In the genomic region with DNA sequence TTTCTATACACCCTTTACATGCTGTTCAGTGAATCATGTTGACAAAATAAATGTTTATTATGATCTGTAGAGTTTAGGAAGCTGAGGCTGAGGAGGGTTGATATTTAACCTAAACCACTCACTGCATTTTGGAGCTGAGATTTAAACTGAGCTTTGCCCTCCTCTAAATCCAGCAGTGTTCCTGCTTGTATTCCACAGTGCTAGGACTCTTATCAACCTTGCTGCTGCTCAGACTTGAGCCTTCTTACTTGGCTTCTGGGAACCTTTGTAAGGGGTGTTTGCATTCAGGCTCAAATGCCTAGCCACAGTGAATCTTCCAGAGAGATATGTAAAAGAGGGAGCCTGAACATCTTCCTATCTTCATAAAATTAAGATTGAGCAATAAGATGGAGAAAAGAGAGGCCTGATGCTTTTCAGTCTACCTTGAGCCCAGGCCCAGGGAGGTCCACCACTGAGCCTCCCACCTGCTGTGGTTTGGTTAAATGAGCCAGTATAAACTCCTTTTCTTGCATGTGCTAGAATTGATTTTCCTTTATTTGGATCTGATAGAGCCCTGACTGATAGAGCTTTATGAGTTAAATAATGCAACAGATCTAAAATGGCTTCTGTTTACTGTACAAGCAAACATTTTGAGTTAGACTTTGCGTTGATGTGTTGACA, we compare ENCODE assay signal across 30 cellular contexts.
"Had no signal": no experiment of that assay in that cellular context is flagged by ENCODE, and none has a peak within 500 bp of the region (broad histone marks: within the 10 kb centered on the region; RNA-seq: fewer than 3 reads in every experiment).

No MANE protein-coding gene starts in this region.

- H3K4me1 ChIP-seq: body of pancreas, gastroesophageal sphincter, pancreas, psoas muscle, right atrium auricular region had no signal

- ATAC-seq: activated CD8-positive, alpha-beta T cell treated with anti-CD3 and anti-CD28 coated beads for 36 hours; body of pancreas; effector memory CD8-positive, alpha-beta T cell; gastroesophageal sphincter; left cardiac atrium; left ventricle myocardium superior; pancreas; psoas muscle; T-helper 17 cell had no signal

- H3K4me3 Mint-ChIP-seq: activated CD4-positive, alpha-beta T cell treated with anti-CD3 and anti-CD28 coated beads, Interleukin-2, amount 10 ng/mL, durations not matched to agents 7 days and 5 days; activated CD8-positive, alpha-beta T cell treated with anti-CD3 and anti-CD28 coated beads for 36 hours; activated naive CD8-positive, alpha-beta T cell; effector memory CD8-positive, alpha-beta T cell; mesothelial cell of epicardium; naive B cell; T-helper 17 cell had no signal

- H3K9me3 ChIP-seq: body of pancreas, gastroesophageal sphincter, psoas muscle, right atrium auricular region, thoracic aorta had no signal

- H3K27me3 ChIP-seq: body of pancreas, dorsolateral prefrontal cortex, gastroesophageal sphincter, hepatocyte, pancreas, right atrium auricular region had no signal

- H3K27ac Mint-ChIP-seq: activated CD4-positive, alpha-beta T cell treated with anti-CD3 and anti-CD28 coated beads, Interleukin-2, amount 10 ng/mL, durations not matched to agents 7 days and 5 days; activated CD8-positive, alpha-beta T cell treated with anti-CD3 and anti-CD28 coated beads for 36 hours; activated naive CD8-positive, alpha-beta T cell; activated T-helper 2 cell treated with anti-CD3 and anti-CD28 coated beads, Interferon-gamma antibody, Interleukin-2, Interleukin-4, amounts not matched to agents 10 μg/mL and 5 μg/mL and 100 μg/mL, durations not matched to agents 14 hours and 24 hours and 36 hours; effector memory CD8-positive, alpha-beta T cell; mesothelial cell of epicardium; naive B cell; T-helper 17 cell had no signal

- H3K4me2 ChIP-seq: hepatocyte had no signal

- H3K9me3 Mint-ChIP-seq: activated CD4-positive, alpha-beta T cell treated with anti-CD3 and anti-CD28 coated beads, Interleukin-2, amount 10 ng/mL, durations not matched to agents 7 days and 5 days; activated T-helper 2 cell treated with anti-CD3 and anti-CD28 coated beads, Interferon-gamma antibody, Interleukin-2, Interleukin-4, amounts not matched to agents 10 μg/mL and 5 μg/mL and 100 μg/mL, durations not matched to agents 14 hours and 24 hours and 36 hours had no signal

- DNase-seq: activated CD4-positive, alpha-beta T cell treated with anti-CD3 and anti-CD28 coated beads for 1 hour; activated CD4-positive, alpha-beta T cell treated with anti-CD3 and anti-CD28 coated beads, Interleukin-2, amount 10 ng/mL, durations not matched to agents 7 days and 5 days; activated CD8-positive, alpha-beta T cell treated with anti-CD3 and anti-CD28 coated beads for 36 hours; activated naive CD4-positive, alpha-beta T cell; activated T-cell treated with anti-CD3 and anti-CD28 coated beads, Interleukin-2, amount 50 U/mL, for 48 hours; anterior cingulate cortex; body of pancreas; dorsolateral prefrontal cortex; effector memory CD8-positive, alpha-beta T cell; left cardiac atrium; left ventricle myocardium superior; mammary epithelial cell; naive B cell; nucleus accumbens; pancreas; psoas muscle; stimulated activated CD4-positive, alpha-beta T cell treated with anti-CD3 and anti-CD28 coated beads, Interleukin-15, amount 100 ng/mL, for 24 hours; stimulated activated CD4-positive, alpha-beta T cell treated with anti-CD3 and anti-CD28 coated beads, Interleukin-2, amount 100 ng/mL, for 24 hours; stimulated activated naive CD4-positive, alpha-beta T cell treated with Interleukin-2 at 50 U/mL for 16 hours; T-helper 17 cell; T1000; trophoblast cell had no signal

- H3K4me3 ChIP-seq: body of pancreas, coronary artery, dorsolateral prefrontal cortex, gastroesophageal sphincter, hepatocyte, pancreas, psoas muscle, right atrium auricular region, thoracic aorta had no signal

- H3K36me3 ChIP-seq: gastroesophageal sphincter, pancreas, right atrium auricular region, thoracic aorta had no signal

- H3K36me3 Mint-ChIP-seq: activated naive CD8-positive, alpha-beta T cell; naive B cell had no signal

- H2AFZ ChIP-seq: hepatocyte had no signal

- H3K27me3 Mint-ChIP-seq: activated CD4-positive, alpha-beta T cell treated with anti-CD3 and anti-CD28 coated beads, Interleukin-2, amount 10 ng/mL, durations not matched to agents 7 days and 5 days; activated naive CD8-positive, alpha-beta T cell; effector memory CD8-positive, alpha-beta T cell; naive B cell; T-helper 17 cell had no signal

- H3K4me1 Mint-ChIP-seq: activated CD4-positive, alpha-beta T cell treated with anti-CD3 and anti-CD28 coated beads, Interleukin-2, amount 10 ng/mL, durations not matched to agents 7 days and 5 days; naive B cell; T-helper 17 cell had no signal

- H3K27ac ChIP-seq: body of pancreas, coronary artery, dorsolateral prefrontal cortex, gastroesophageal sphincter, hepatocyte, pancreas, psoas muscle, right atrium auricular region, thoracic aorta had no signal
